ENCODE assay signal across 1 cellular context in genomic region chr3:98058244-98058960, GRCh38.
TF ChIP-seq lines count a peak whose summit lies in the region.

No MANE protein-coding gene starts in this region.

TF ChIP-seq in GM12878, 131 proteins besides CTCF, POLR2A, EP300 and RAD21 (continued from another document):
- TF ChIP-seq CBX3 (IDR thresholded peaks at IDR 0.05; ENCODE audit: borderline replicate concordance, low read depth): no peak
- no peak for TF ChIP-seq BHLHE40 (IDR thresholded peaks at IDR 0.05; ENCODE audit: borderline replicate concordance in 1 of 2, low read depth in 2 of 2, low read length in 1 of 2)
